In the genomic region with DNA sequence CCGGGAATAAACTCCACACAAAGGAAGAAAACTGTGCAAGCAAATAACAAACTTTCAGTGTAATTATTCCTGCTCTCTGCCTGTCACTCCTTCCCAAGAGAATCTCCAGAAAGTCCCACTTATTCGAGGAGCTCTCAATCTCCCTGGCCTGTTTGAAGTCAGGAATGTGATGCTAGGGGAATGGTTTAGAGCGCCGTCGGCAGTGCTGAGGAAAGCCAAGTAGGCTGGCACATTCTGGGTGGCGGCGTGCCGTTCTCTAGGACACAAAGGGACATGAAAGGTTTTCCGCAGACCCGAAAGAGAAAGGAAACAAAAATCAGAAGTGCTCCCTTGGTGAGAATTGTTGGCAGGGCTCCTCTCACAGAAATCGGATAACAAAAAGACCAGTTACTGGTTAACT, we compare ENCODE assay signal across 9 cellular contexts.
A peak's percentile ranks its signal among the peaks of the same experiment; 100 is the strongest.
DNase-seq lines count a peak whose midpoint lies in the region; ATAC-seq and TF ChIP-seq lines count a peak whose summit lies in the region.
"Had no signal": no experiment of that assay in that cellular context is flagged by ENCODE, and none has a peak within 500 bp of the region (broad histone marks: within the 10 kb centered on the region; RNA-seq: fewer than 3 reads in every experiment).

No MANE protein-coding gene starts in this region.

- H3K36me3 ChIP-seq in cardiac muscle cell (no peaks in the 10 kb centered on the region), neural cell (ENCODE audit: insufficient read depth, low read length) (no peaks in the 10 kb centered on the region)

- ATAC-seq in HG02884 (IDR thresholded peaks at IDR 0.05; ENCODE audit: unreplicated experiment) = no peak

- TF ChIP-seq CTCF in cardiac muscle cell (IDR thresholded peaks at IDR 0.05; ENCODE audit: low read depth, low read length) = no peak
- TF ChIP-seq CTCF in neural cell (IDR thresholded peaks at IDR 0.05; ENCODE audit: poor library complexity, severe bottlenecking) = no peak

- H3K27me3 ChIP-seq in cardiac muscle cell (no peaks in the 10 kb centered on the region), neural cell (ENCODE audit: insufficient read depth, low read depth, low read length) (no peaks in the 10 kb centered on the region)

- intact Hi-C loops in cardiac septum (cut with DNase I) = loop anchor here (1.0 to 5.0 kb wide), 2 partner anchors 120 to 930 kb away; no protein-coding TSS in a partner anchor

- TF ChIP-seq RAD21 in neural cell (conservative IDR thresholded peaks at IDR 0.05) = no peak

- no peak overlapping the region for H3K9ac ChIP-seq in neural cell (ENCODE audit: low read length)

- peak; percentile 28 to 35 for DNase-seq in cardiac muscle cell (ENCODE audit: low read depth in 1 of 2, low spot score in 1 of 2)
- no peak for DNase-seq in cardiac septum (ENCODE audit: low spot score)
- DNase-seq in fibroblast of peridontal ligament (ENCODE audit: extremely low read depth) = peak; percentile 48
- DNase-seq in activated CD4-positive, alpha-beta T cell treated with anti-CD3 and anti-CD28 coated beads, Interleukin-2, amount 50 U/mL, for 48 hours = no peak
- DNase-seq in T-helper 1 cell = no peak
- DNase-seq in activated CD4-positive, alpha-beta T cell treated with anti-CD3 and anti-CD28 coated beads for 4 hours = no peak
- DNase-seq: NK-92 treated with Interleukin-12 subunit alpha and Interleukin-12 subunit beta, amount 100 ng/mL, for 24 hours had no signal

- no peak overlapping the region for H3K27ac ChIP-seq in cardiac muscle cell
- no peak overlapping the region for H3K27ac ChIP-seq in neural cell (ENCODE audit: low read length)

- H3K9me3 ChIP-seq in cardiac muscle cell (ENCODE audit: low read depth) (no peaks in the 10 kb centered on the region), neural cell (ENCODE audit: low read length) (no peaks in the 10 kb centered on the region)

- H3K9me2 ChIP-seq in neural cell (ENCODE audit: insufficient read depth, low read length) = no peaks in the 10 kb centered on the region

- H3K79me2 ChIP-seq in neural cell (replicated peaks; ENCODE audit: insufficient read depth, low read length) = no peaks in the 10 kb centered on the region

- H3K4me2 ChIP-seq in neural cell (ENCODE audit: low read length) = no peak overlapping the region

- no peak for TF ChIP-seq EP300 in neural cell (conservative IDR thresholded peaks at IDR 0.05; ENCODE audit: poor library complexity, severe bottlenecking)

- no peaks in the 10 kb centered on the region for H4K20me1 ChIP-seq in neural cell (ENCODE audit: insufficient read depth)

- no peak overlapping the region for H3K4me3 ChIP-seq in cardiac muscle cell
- H3K4me3 ChIP-seq in neural cell (ENCODE audit: low read length) = no peak overlapping the region

- H2AFZ ChIP-seq in neural cell (ENCODE audit: low read depth, low read length) = no peak overlapping the region

- H3K4me1 ChIP-seq in cardiac muscle cell (ENCODE audit: low read depth) = peaks cover 3% of the 10 kb centered on the region

- H3F3A ChIP-seq in neural cell (ENCODE audit: insufficient read depth, low read length, poor library complexity, severe bottlenecking) = peaks cover 3% of the 10 kb centered on the region

TF ChIP-seq in neural cell, 6 proteins besides CTCF, POLR2A, EP300 and RAD21:
- TF ChIP-seq TAF1 (IDR thresholded peaks at IDR 0.05; ENCODE audit: low read depth) = no peak
- TF ChIP-seq, protein P1, sequence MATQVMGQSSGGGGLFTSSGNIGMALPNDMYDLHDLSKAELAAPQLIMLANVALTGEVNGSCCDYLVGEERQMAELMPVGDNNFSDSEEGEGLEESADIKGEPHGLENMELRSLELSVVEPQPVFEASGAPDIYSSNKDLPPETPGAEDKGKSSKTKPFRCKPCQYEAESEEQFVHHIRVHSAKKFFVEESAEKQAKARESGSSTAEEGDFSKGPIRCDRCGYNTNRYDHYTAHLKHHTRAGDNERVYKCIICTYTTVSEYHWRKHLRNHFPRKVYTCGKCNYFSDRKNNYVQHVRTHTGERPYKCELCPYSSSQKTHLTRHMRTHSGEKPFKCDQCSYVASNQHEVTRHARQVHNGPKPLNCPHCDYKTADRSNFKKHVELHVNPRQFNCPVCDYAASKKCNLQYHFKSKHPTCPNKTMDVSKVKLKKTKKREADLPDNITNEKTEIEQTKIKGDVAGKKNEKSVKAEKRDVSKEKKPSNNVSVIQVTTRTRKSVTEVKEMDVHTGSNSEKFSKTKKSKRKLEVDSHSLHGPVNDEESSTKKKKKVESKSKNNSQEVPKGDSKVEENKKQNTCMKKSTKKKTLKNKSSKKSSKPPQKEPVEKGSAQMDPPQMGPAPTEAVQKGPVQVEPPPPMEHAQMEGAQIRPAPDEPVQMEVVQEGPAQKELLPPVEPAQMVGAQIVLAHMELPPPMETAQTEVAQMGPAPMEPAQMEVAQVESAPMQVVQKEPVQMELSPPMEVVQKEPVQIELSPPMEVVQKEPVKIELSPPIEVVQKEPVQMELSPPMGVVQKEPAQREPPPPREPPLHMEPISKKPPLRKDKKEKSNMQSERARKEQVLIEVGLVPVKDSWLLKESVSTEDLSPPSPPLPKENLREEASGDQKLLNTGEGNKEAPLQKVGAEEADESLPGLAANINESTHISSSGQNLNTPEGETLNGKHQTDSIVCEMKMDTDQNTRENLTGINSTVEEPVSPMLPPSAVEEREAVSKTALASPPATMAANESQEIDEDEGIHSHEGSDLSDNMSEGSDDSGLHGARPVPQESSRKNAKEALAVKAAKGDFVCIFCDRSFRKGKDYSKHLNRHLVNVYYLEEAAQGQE (IDR thresholded peaks at IDR 0.05; ENCODE audit: borderline replicate concordance) = peak; percentile 74
TF ChIP-seq in neural cell: peak in this region for 1.

Comparison
In these comparisons a context has a peak if more than half of its experiments do, and no peak if none do; other contexts are left out.
1. DNase-seq: peak in cardiac muscle cell (2 of 2) and fibroblast of peridontal ligament (single experiment); none in cardiac septum (single experiment), activated CD4-positive, alpha-beta T cell treated with anti-CD3 and anti-CD28 coated beads, Interleukin-2, amount 50 U/mL, for 48 hours (0 of 2), T-helper 1 cell (0 of 5) and activated CD4-positive, alpha-beta T cell treated with anti-CD3 and anti-CD28 coated beads for 4 hours (0 of 2).